In the genomic region with DNA sequence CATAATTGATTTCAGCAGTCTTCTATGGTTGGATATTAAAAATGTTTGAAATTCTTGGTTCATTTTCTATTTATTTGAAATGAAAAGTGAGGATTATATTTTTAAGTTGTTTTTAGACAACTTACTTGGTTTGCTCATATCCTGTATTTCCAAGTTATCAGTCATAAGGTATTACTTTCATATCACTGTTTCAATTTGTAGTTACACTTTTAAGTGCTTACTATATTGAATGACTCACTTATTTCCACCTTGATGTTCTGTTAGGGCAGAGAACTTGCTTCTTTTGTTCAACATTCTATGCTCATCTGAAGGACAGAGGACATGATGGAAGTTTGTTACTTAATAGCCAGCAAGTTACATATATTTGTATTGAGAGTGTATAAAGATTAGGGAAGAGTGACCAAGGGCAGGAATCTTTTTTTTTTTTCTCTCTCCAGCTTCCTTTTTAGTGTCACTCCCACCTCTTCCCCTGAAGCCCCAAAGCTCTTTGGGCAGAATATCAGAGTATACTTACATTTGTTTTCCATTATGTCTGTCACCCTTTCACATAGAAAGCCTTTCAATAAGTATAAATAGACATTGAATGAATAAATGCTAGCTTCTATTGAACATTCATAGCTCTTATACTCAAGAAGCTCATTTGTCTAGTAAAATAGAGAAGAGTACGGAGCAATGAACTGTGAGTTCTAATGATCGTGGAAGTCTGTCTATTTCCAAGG, we compare ENCODE assay signal across 8 cellular contexts. TPM values are rescaled to one million over a fixed set of nuclear protein-coding genes. Genes with fewer than 3 reads are reported as not detected.
DNase-seq lines count a peak whose midpoint lies in the region; ATAC-seq and TF ChIP-seq lines count a peak whose summit lies in the region.
"Had no signal": no experiment of that assay in that cellular context is flagged by ENCODE, and none has a peak within 500 bp of the region (broad histone marks: within the 10 kb centered on the region; RNA-seq: fewer than 3 reads in every experiment).

No MANE protein-coding gene starts in this region.

- intact Hi-C loops in transverse colon (cut with DNase I; ENCODE audit: low total_unique reads), result no loop called here

- no peaks in the 10 kb centered on the region for H3K4me1 ChIP-seq in transverse colon

- H3K27ac ChIP-seq in epithelial cell of prostate (peak overlapping the region; percentile 55), transverse colon (no peak overlapping the region)

- H3K27me3 ChIP-seq in transverse colon, result no peaks in the 10 kb centered on the region

- no peak for TF ChIP-seq POLR2A in transverse colon (IDR thresholded peaks at IDR 0.05)

- no peak for TF ChIP-seq CTCF in transverse colon (IDR thresholded peaks at IDR 0.05)

- H3K9me3 ChIP-seq in transverse colon, result no peaks in the 10 kb centered on the region

- WGBS in transverse colon (ENCODE audit: low coverage in 1 of 2), 2 donors, result 89 to 100% methylated on average over 2 of the region's 2 CpGs

- in situ Hi-C loops in transverse colon (cut with MboI; ENCODE audit: low pct_ligation_motif_present in 1 of 4, low pct_unique_long_range_greater_than_20kb in 1 of 4, low sequenced_read_pairs in 3 of 4), result no loop called here

- H3K4me3 ChIP-seq in transverse colon, result no peak overlapping the region

- no peak for DNase-seq in epithelial cell of prostate (ENCODE audit: low read depth, low spot score)
- DNase-seq in OCI-M2 (lab: John Stamatoyannopoulos, UW; ENCODE audit: unreplicated experiment), result no peak
- DNase-seq in transverse colon, result no peak
- DNase-seq in activated gamma-delta T cell (lab: John Stamatoyannopoulos, UW), result no peak
- DNase-seq: Karpas-422 had no signal

- ATAC-seq in GM18907 (IDR thresholded peaks at IDR 0.05; ENCODE audit: unreplicated experiment), result peak; percentile 98
- ATAC-seq in GM21717 (IDR thresholded peaks at IDR 0.05; ENCODE audit: unreplicated experiment), result peak; percentile 98
- peak; percentile 96 for ATAC-seq in HG03442 (IDR thresholded peaks at IDR 0.05; ENCODE audit: unreplicated experiment)

- H3K36me3 ChIP-seq in transverse colon, result peaks cover 0 to under 1% (median 0%) of the 10 kb centered on the region in 4 donors

- TF ChIP-seq EP300 in transverse colon (IDR thresholded peaks at IDR 0.05; ENCODE audit: low read depth), result no peak

RNA-seq across cellular contexts. Expression of a gene that starts 28.1 kb away (rescaled TPM):
- total RNA-seq in transverse colon, result 10 to 100 TPM; 20.2 to 70.7 (median 45.2) TPM
